In the genomic region with DNA sequence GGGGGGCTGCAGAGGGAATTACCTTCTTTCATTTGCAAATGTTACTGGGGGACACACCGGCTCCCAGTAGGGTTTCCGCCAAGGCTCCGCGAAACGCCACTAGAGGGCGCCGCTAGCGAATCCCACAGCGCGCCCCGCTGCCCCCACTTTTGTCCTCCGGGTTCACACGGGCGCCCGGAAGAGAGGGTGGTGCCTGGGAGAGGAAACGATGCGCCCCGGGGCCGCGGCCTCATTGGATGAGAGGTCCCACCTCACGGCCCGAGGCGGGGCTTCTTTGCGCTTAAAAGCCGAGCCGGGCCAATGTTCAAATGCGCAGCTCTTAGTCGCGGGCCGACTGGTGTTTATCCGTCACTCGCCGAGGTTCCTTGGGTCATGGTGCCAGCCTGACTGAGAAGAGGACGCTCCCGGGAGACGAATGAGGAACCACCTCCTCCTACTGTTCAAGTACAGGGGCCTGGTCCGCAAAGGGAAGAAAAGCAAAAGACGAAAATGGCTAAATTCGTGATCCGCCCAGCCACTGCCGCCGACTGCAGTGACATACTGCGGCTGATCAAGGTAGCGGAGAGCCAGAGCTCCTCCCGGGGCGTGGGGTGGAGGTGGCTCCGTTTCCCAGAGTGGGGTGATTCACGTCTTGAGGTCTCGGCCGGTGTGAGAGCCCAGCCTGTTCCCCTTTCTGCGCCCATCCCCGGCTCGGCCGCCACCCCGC, we compare ENCODE assay signal across 8 cellular contexts. TPM values are rescaled to one million over a fixed set of nuclear protein-coding genes. Genes with fewer than 3 reads are reported as not detected.
A peak's percentile ranks its signal among the peaks of the same experiment; 100 is the strongest.
DNase-seq lines count a peak whose midpoint lies in the region; ATAC-seq lines count a peak whose summit lies in the region.

A gene (plus strand): TSS at position 311 of the 706 bp plus-strand sequence. CDS start 179 bp downstream, at position 490.

- H3K9me3 ChIP-seq in mononuclear cell (ENCODE audit: low read depth, low read length) = no peaks in the 10 kb centered on the region

- ATAC-seq in GM21529 (IDR thresholded peaks at IDR 0.05; ENCODE audit: unreplicated experiment) = peak; percentile 85

- peak within 1 kb of the TSS; percentile 95 for H3K4me3 ChIP-seq in mononuclear cell (ENCODE audit: low read length)

- no peaks in the 10 kb centered on the region for H3K36me3 Mint-ChIP-seq in IgD-negative memory B cell

- H3K4me1 ChIP-seq in mononuclear cell (ENCODE audit: insufficient read depth, low read length) = peaks cover 35% of the 10 kb centered on the region

- peaks cover 21 to 40% (median 28%) of the 10 kb centered on the region in 3 donors for H3K4me1 Mint-ChIP-seq in IgD-negative memory B cell

- H3K9me3 Mint-ChIP-seq in IgD-negative memory B cell = no peaks in the 10 kb centered on the region

- H3K27me3 Mint-ChIP-seq in IgD-negative memory B cell = no peaks in the 10 kb centered on the region

- peak; percentile 66 for DNase-seq in DMS153 treated with DMSO at 0.1 percent for 48 hours (lab: John Stamatoyannopoulos, UW; ENCODE audit: unreplicated experiment)
- peak; percentile 97 for DNase-seq in OCI-M1 (lab: John Stamatoyannopoulos, UW)
- peak; percentile 86 for DNase-seq in activated T-cell treated with anti-CD3 and anti-CD28 coated beads for 24 hours (ENCODE audit: low read depth)
- peak; percentile 41 for DNase-seq in epidermal melanocyte (ENCODE audit: insufficient read length, low spot score)
- peak; percentile 85 for DNase-seq in stimulated activated CD8-positive, alpha-beta memory T cell treated with anti-CD3 and anti-CD28 coated beads, Interleukin-4, amount 100 ng/mL, for 24 hours (ENCODE audit: low read depth)

- H3K4me3 Mint-ChIP-seq in IgD-negative memory B cell = peak within 1 kb of the TSS; percentile 93 to 96 (median 96)

- H3K27me3 ChIP-seq in mononuclear cell (ENCODE audit: insufficient read depth, low read length) = no peaks in the 10 kb centered on the region

- H3K27ac Mint-ChIP-seq in IgD-negative memory B cell = peak within 1 kb of the TSS; percentile 93 to 98 (median 97)

RNA-seq across cellular contexts. Expression of the gene that starts here (rescaled TPM):
- polyA plus RNA-seq in IgD-negative memory B cell = 206 TPM
- 1,656 TPM for total RNA-seq in mononuclear cell

Comparison
In these comparisons a context has a peak if more than half of its experiments do, and no peak if none do; other contexts are left out.
1. Peak in every context shown above with its lines: DNase-seq, ATAC-seq and H3K4me3 ChIP-seq.
2. DNase-seq: peak in every context shown above with its lines; median percentile 97 in OCI-M1; 86 in activated T-cell treated with anti-CD3 and anti-CD28 coated beads for 24 hours; 85 in stimulated activated CD8-positive, alpha-beta memory T cell treated with anti-CD3 and anti-CD28 coated beads, Interleukin-4, amount 100 ng/mL, for 24 hours; 66 in DMS153 treated with DMSO at 0.1 percent for 48 hours; 41 in epidermal melanocyte.